ENCODE assay signal across 2 cellular contexts in genomic region chrX:103362504-103362903, GRCh38.
TF ChIP-seq lines count a peak whose summit lies in the region.

No MANE protein-coding gene starts in this region.

TF ChIP-seq in H1, 55 proteins besides CTCF, POLR2A, EP300 and RAD21:
- TF ChIP-seq CBX8 (IDR thresholded peaks at IDR 0.05; ENCODE audit: borderline replicate concordance, low read depth, low read length) (no peak), TEAD4 (IDR thresholded peaks at IDR 0.05; ENCODE audit: low read depth, low read length) (peak; percentile 83), SP1 (IDR thresholded peaks at IDR 0.05; ENCODE audit: low read depth, low read length) (peak; percentile 89), BACH1 (IDR thresholded peaks at IDR 0.05; ENCODE audit: low read length) (no peak), HDAC2 (IDR thresholded peaks at IDR 0.05; ENCODE audit: borderline replicate concordance in 1 of 2, low read depth in 2 of 2, low read length in 2 of 2) (no peak)

TF ChIP-seq in liver, 16 proteins besides CTCF, POLR2A, EP300 and RAD21:
- TF ChIP-seq HNF4G (IDR thresholded peaks at IDR 0.05): no peak
- TF ChIP-seq, protein P1, sequence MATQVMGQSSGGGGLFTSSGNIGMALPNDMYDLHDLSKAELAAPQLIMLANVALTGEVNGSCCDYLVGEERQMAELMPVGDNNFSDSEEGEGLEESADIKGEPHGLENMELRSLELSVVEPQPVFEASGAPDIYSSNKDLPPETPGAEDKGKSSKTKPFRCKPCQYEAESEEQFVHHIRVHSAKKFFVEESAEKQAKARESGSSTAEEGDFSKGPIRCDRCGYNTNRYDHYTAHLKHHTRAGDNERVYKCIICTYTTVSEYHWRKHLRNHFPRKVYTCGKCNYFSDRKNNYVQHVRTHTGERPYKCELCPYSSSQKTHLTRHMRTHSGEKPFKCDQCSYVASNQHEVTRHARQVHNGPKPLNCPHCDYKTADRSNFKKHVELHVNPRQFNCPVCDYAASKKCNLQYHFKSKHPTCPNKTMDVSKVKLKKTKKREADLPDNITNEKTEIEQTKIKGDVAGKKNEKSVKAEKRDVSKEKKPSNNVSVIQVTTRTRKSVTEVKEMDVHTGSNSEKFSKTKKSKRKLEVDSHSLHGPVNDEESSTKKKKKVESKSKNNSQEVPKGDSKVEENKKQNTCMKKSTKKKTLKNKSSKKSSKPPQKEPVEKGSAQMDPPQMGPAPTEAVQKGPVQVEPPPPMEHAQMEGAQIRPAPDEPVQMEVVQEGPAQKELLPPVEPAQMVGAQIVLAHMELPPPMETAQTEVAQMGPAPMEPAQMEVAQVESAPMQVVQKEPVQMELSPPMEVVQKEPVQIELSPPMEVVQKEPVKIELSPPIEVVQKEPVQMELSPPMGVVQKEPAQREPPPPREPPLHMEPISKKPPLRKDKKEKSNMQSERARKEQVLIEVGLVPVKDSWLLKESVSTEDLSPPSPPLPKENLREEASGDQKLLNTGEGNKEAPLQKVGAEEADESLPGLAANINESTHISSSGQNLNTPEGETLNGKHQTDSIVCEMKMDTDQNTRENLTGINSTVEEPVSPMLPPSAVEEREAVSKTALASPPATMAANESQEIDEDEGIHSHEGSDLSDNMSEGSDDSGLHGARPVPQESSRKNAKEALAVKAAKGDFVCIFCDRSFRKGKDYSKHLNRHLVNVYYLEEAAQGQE (IDR thresholded peaks at IDR 0.05): no peak
- no peak for TF ChIP-seq ZBTB33 (IDR thresholded peaks at IDR 0.05)
- no peak for TF ChIP-seq MAX (IDR thresholded peaks at IDR 0.05)
- no peak for TF ChIP-seq ATF3 (IDR thresholded peaks at IDR 0.05)
- no peak for TF ChIP-seq JUND (IDR thresholded peaks at IDR 0.05)
- no peak for TF ChIP-seq EGR1 (IDR thresholded peaks at IDR 0.05; ENCODE audit: low read depth in 2 of 2)
- peak; percentile 9 to 25 for TF ChIP-seq RXRA (IDR thresholded peaks at IDR 0.05)
- no peak for TF ChIP-seq SP1 (IDR thresholded peaks at IDR 0.05)
